Comparison of ENCODE assay signal across 12 cellular contexts in genomic region chr9:33229359-33230120, GRCh38. TPM values are rescaled to one million over a fixed set of nuclear protein-coding genes. Genes with fewer than 3 reads are reported as not detected.
DNase-seq lines count a peak whose midpoint lies in the region; ATAC-seq, FAIRE-seq and TF ChIP-seq lines count a peak whose summit lies in the region.
"Had no signal": no experiment of that assay in that cellular context is flagged by ENCODE, and none has a peak within 500 bp of the region (broad histone marks: within the 10 kb centered on the region; RNA-seq: fewer than 3 reads in every experiment).

No MANE protein-coding gene starts in this region.

- peaks cover 15% of the 10 kb centered on the region for H3K27me3 Mint-ChIP-seq in WTC11 (ENCODE audit: low read depth)

- H3K4me3 ChIP-seq in mucosa of descending colon = no peak overlapping the region

- TF ChIP-seq POLR2A in GM12892 (IDR thresholded peaks at IDR 0.05; ENCODE audit: low read depth, low read length) = no peak

- DNase-seq in DMS79 treated with DMSO at 0.1 percent for 48 hours (lab: John Stamatoyannopoulos, UW) (peak; percentile 97), NCI-H128 (lab: John Stamatoyannopoulos, UW; ENCODE audit: unreplicated experiment) (peak; percentile 21), WTC11 (ENCODE audit: low spot score) (peak; percentile 26), mucosa of descending colon (peak; percentile 91 to 96 (median 92)), GM12892 (ENCODE audit: insufficient read length) (no peak), GM19239 (ENCODE audit: insufficient read length, low spot score) (no peak)
- DNase-seq: NCI-H526 treated with DMSO at 0.1 percent for 48 hours had no signal

- H3K4me1 ChIP-seq in mucosa of descending colon (ENCODE audit: low read depth) = peaks cover 34% of the 10 kb centered on the region

- intact Hi-C loops in mucosa of descending colon (cut with DNase I, micrococcal nuclease) = loop anchor here in 1 of 2 donors (5.0 kb wide), 1 partner anchor 147 kb away; no protein-coding TSS in a partner anchor

- no peak overlapping the region for H3K4me3 Mint-ChIP-seq in WTC11

- H3K36me3 ChIP-seq in mucosa of descending colon (ENCODE audit: low read depth) = no peaks in the 10 kb centered on the region

- no peaks in the 10 kb centered on the region for H3K4me1 Mint-ChIP-seq in WTC11

- H3K36me3 Mint-ChIP-seq in WTC11 = no peaks in the 10 kb centered on the region

- no peak overlapping the region for H3K27ac Mint-ChIP-seq in WTC11

- peak; percentile 77 for ATAC-seq in WTC11
- ATAC-seq in mucosa of descending colon = peak; percentile 85
- no peak for ATAC-seq in GM21360 (IDR thresholded peaks at IDR 0.05; ENCODE audit: unreplicated experiment)
- no peak for ATAC-seq in HG03025 (IDR thresholded peaks at IDR 0.05; ENCODE audit: low FRiP score, unreplicated experiment)

- FAIRE-seq in GM12892 (lab: Jason Lieb, UNC) = no peak
- FAIRE-seq in GM19239 (lab: Jason Lieb, UNC) = no peak

- POLR2A ChIA-PET in WTC11 (lab: Charles Lee) = no interaction called here

- CTCF ChIA-PET in WTC11 (lab: Charles Lee) = no interaction called here

- no peaks in the 10 kb centered on the region for H3K9me3 Mint-ChIP-seq in WTC11

- no peaks in the 10 kb centered on the region for H3K9me3 ChIP-seq in mucosa of descending colon

- TF ChIP-seq CTCF in WTC11 (IDR thresholded peaks at IDR 0.05) (no peak), mucosa of descending colon (IDR thresholded peaks at IDR 0.05) (peak; percentile 10)

TF ChIP-seq in WTC11, 78 proteins besides CTCF, POLR2A, EP300 and RAD21:
- TF ChIP-seq ESRRA (CRISPR knock-in tag; IDR thresholded peaks at IDR 0.05; ENCODE audit: borderline replicate concordance) (no peak), ATF3 (CRISPR knock-in tag; conservative IDR thresholded peaks at IDR 0.05) (no peak), PRDM15 (CRISPR knock-in tag; IDR thresholded peaks at IDR 0.05) (no peak), NFYB (CRISPR knock-in tag; conservative IDR thresholded peaks at IDR 0.05; ENCODE audit: low read depth) (peak; percentile 49)
- TF ChIP-seq, protein P1, sequence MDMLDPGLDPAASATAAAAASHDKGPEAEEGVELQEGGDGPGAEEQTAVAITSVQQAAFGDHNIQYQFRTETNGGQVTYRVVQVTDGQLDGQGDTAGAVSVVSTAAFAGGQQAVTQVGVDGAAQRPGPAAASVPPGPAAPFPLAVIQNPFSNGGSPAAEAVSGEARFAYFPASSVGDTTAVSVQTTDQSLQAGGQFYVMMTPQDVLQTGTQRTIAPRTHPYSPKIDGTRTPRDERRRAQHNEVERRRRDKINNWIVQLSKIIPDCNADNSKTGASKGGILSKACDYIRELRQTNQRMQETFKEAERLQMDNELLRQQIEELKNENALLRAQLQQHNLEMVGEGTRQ (CRISPR knock-in tag; IDR thresholded peaks at IDR 0.05) = 0 out of 2 replicates have a peak, but pooled peaks have one; percentile 37

RNA-seq across cellular contexts. Expression of gene SPINK4, which starts 10.4 kb away (rescaled TPM):
- not detected in 3 replicates for total RNA-seq in WTC11 (2021)
- total RNA-seq in mucosa of descending colon = 10 to 100 TPM; 13.2 to 85.2 (median 33.3) TPM
- not detected for polyA plus RNA-seq in GM12892 (2012; ENCODE audit: missing spikeins)
- total RNA-seq: activated CD8-positive, alpha-beta memory T cell treated with anti-CD3 and anti-CD28 coated beads for 36 hours; dermis microvascular lymphatic vessel endothelial cell; lung microvascular endothelial cell had no signal

RNA-seq across cellular contexts. Expression of gene BAG1, which starts 35.0 kb away (rescaled TPM):
- total RNA-seq in WTC11 (2021) (44.7 to 52.9 TPM (median 48.2 TPM) in 3 replicates), mucosa of descending colon (100 to 1,000 TPM; 120 to 155 (median 153) TPM)
- 56.9 TPM for polyA plus RNA-seq in GM12892 (2012; ENCODE audit: missing spikeins)

RNA-seq across cellular contexts. Expression of gene CHMP5, which starts 35.3 kb away (rescaled TPM):
- 46.2 to 50.6 TPM (median 46.9 TPM) in 3 replicates for total RNA-seq in WTC11 (2021)
- 10 to 100 TPM; 72.2 to 98.1 (median 84.3) TPM for total RNA-seq in mucosa of descending colon
- 98.6 TPM for polyA plus RNA-seq in GM12892 (2012; ENCODE audit: missing spikeins)

Comparison
In these comparisons a context has a peak if more than half of its experiments do, and no peak if none do; other contexts are left out.
1. DNase-seq: peak in DMS79 treated with DMSO at 0.1 percent for 48 hours (single experiment), NCI-H128 (single experiment), WTC11 (single experiment) and mucosa of descending colon (3 of 3); none in GM12892 (single experiment) and GM19239 (single experiment).
2. ATAC-seq: peak in WTC11 (single experiment) and mucosa of descending colon (single experiment); none in GM21360 (single experiment) and HG03025 (single experiment).
3. RNA of gene SPINK4, which starts 10.4 kb away (total RNA-seq): 13.2 to 85.2 TPM in mucosa of descending colon; not detected in WTC11; every median in the first group is over 10 times any median in the second.